Comparison of ENCODE assay signal across 20 cellular contexts in the genomic region with DNA sequence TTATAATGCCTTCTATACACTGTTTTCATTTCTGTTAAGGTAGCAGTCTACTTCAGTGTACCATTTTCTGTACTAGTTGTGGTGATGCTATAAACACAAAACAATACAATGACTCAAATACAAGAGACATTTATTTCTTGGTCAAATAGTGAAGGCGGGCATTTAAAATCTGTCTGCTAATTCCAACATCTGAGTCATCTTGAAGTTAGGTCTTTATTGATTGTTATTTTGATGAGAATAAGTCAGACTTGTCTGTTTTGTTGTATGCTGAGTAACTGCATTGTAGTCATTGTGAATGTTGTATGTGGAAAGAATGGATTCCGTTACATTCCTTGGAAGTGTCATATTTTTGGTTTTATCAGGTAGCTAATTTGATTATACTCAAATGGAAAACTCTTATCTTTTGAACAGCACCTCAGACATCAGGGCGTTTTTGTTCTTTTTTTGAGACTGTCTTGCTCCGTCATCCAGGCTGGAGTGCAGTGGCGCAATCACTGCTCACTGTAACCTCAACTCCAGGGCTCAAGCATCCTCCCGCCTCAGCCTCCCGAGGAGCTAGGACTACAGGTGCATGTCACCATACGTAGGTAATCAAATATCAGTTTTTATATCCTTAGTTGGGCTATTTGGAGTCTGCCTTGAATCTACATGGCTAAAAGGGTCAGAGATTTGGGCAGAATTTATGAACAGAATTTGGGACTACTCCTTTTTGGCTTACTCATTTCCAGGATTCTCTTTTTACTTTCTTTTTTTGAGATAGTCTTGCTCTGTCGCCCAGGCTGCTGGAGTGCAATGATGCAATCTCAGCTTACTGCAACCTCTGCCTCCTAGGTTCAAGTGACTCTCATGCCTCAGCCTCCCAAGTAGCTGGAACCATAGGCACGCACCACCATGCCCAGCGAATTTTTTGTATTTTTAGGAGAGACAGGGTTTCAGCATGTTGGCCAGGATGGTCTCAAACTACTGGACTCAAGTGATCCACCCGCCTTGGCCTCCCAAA.
"Had no signal": no experiment of that assay in that cellular context is flagged by ENCODE, and none has a peak within 500 bp of the region (broad histone marks: within the 10 kb centered on the region; RNA-seq: fewer than 3 reads in every experiment).

No MANE protein-coding gene starts in this region.

- H3K4me1 Mint-ChIP-seq: memory B cell had no signal

- H3K4me1 ChIP-seq: breast epithelium, right atrium auricular region, upper lobe of right lung had no signal

- H3K27ac Mint-ChIP-seq: activated CD8-positive, alpha-beta T cell treated with anti-CD3 and anti-CD28 coated beads for 36 hours; activated T-cell treated with anti-CD3 and anti-CD28 coated beads, Interleukin-2, amount 50 U/mL, for 24 hours; memory B cell; progenitor cell of endocrine pancreas had no signal

- DNase-seq: activated CD4-positive, alpha-beta T cell treated with anti-CD3 and anti-CD28 coated beads for 48 hours; activated CD4-positive, CD25-positive, alpha-beta regulatory T cell; activated CD8-positive, alpha-beta T cell treated with anti-CD3 and anti-CD28 coated beads for 36 hours; activated naive CD4-positive, alpha-beta T cell treated with anti-CD3 and anti-CD28 coated beads, Interleukin-2, amount 50 U/mL, for 16 hours; activated T-cell treated with anti-CD3 and anti-CD28 coated beads, Interleukin-2, amount 50 U/mL, for 24 hours; aorta; naive B cell; small intestine; stimulated activated CD4-positive, alpha-beta T cell treated with anti-CD3 and anti-CD28 coated beads, Interleukin-15, amount 100 ng/mL, for 24 hours; stimulated activated CD4-positive, alpha-beta T cell treated with anti-CD3 and anti-CD28 coated beads, Interleukin-2, amount 100 ng/mL, for 48 hours; T-helper 1 cell; T-helper 9 cell; upper lobe of right lung had no signal

- H3K27me3 Mint-ChIP-seq: activated CD8-positive, alpha-beta T cell treated with anti-CD3 and anti-CD28 coated beads for 36 hours; activated T-cell treated with anti-CD3 and anti-CD28 coated beads, Interleukin-2, amount 50 U/mL, for 24 hours; memory B cell; naive B cell; progenitor cell of endocrine pancreas had no signal

- H3K27ac ChIP-seq: breast epithelium, coronary artery, right atrium auricular region, thoracic aorta, upper lobe of right lung had no signal

- H3K4me3 ChIP-seq: breast epithelium, coronary artery, right atrium auricular region, thoracic aorta, upper lobe of right lung had no signal

- H3K36me3 ChIP-seq: breast epithelium had no signal

- ATAC-seq: activated CD8-positive, alpha-beta T cell treated with anti-CD3 and anti-CD28 coated beads for 36 hours had no signal

- FAIRE-seq: small intestine had no signal

- H3K27me3 ChIP-seq: breast epithelium, right atrium auricular region, upper lobe of right lung had no signal

- H3K9me3 Mint-ChIP-seq: activated CD8-positive, alpha-beta T cell treated with anti-CD3 and anti-CD28 coated beads for 36 hours; activated T-cell treated with anti-CD3 and anti-CD28 coated beads, Interleukin-2, amount 50 U/mL, for 24 hours; memory B cell; naive B cell; neural crest cell had no signal

- H3K9me3 ChIP-seq: breast epithelium, right atrium auricular region, thoracic aorta, upper lobe of right lung had no signal

- H3K4me3 Mint-ChIP-seq: activated CD8-positive, alpha-beta T cell treated with anti-CD3 and anti-CD28 coated beads for 36 hours; activated T-cell treated with anti-CD3 and anti-CD28 coated beads, Interleukin-2, amount 50 U/mL, for 24 hours; memory B cell; neural crest cell had no signal
